In the genomic region with DNA sequence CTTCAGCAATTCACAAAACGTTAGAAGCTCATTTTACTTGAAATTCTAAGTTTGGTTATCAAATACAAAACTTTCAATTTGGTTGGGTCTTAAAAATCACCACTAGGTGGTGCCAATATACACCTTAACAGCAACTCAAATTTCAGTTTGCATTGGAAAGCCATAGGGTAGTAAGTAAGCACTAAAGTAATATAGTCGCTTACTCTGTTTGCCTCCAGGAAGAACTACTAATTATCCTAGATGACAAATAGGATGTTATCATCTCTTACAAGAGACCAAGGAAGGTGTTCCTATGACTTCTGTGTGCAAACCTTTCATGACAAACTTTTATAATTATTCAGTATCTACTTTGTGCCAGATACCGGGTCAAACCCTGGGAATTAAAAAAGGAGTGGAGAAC, we compare ENCODE assay signal across 9 cellular contexts.
A peak's percentile ranks its signal among the peaks of the same experiment; 100 is the strongest.
DNase-seq lines count a peak whose midpoint lies in the region; ATAC-seq and TF ChIP-seq lines count a peak whose summit lies in the region.
"Had no signal": no experiment of that assay in that cellular context is flagged by ENCODE, and none has a peak within 500 bp of the region (broad histone marks: within the 10 kb centered on the region; RNA-seq: fewer than 3 reads in every experiment).

No MANE protein-coding gene starts in this region.

- H3K4me1 Mint-ChIP-seq in neural crest cell, result no peaks in the 10 kb centered on the region

- no peak overlapping the region for H3K27ac ChIP-seq in SK-N-SH (ENCODE audit: low read depth in 2 of 2, low read length in 1 of 2)
- no peak overlapping the region for H3K27ac ChIP-seq in esophagus squamous epithelium

- H3K4me3 Mint-ChIP-seq in neural crest cell, result no peak overlapping the region
- H3K4me3 Mint-ChIP-seq: activated T-cell treated with anti-CD3 and anti-CD28 coated beads, Interleukin-2, amount 50 U/mL, for 4 hours had no signal

- no peak for TF ChIP-seq EP300 in SK-N-SH (IDR thresholded peaks at IDR 0.05; ENCODE audit: borderline replicate concordance in 1 of 2, low read depth in 1 of 2, low read length in 1 of 2)

- H3K9me2 ChIP-seq in SK-N-SH, result no peaks in the 10 kb centered on the region

- DNase-seq in SIG-M5 treated with dmso at 0.1 percent for 504 hours (lab: John Stamatoyannopoulos, UW; ENCODE audit: unreplicated experiment) (peak; percentile 63), SIG-M5 (lab: John Stamatoyannopoulos, UW) (no peak), NCI-H1092 treated with DMSO at 0.1 percent for 48 hours (lab: John Stamatoyannopoulos, UW) (peak; percentile 70), SK-N-SH (peak; percentile 49), esophagus squamous epithelium (lab: John Stamatoyannopoulos, UW) (no peak), neural crest cell (ENCODE audit: low read depth, low spot score) (no peak), 8988T (no peak)
- DNase-seq in stimulated activated naive CD8-positive, alpha-beta T cell treated with anti-CD3 and anti-CD28 coated beads, Interleukin-15, Interleukin-2, amounts not matched to agents 100 U/mL and 50 U/mL, for 24 hours, result no peak
- DNase-seq: activated T-cell treated with anti-CD3 and anti-CD28 coated beads, Interleukin-2, amount 50 U/mL, for 4 hours had no signal

- no peaks in the 10 kb centered on the region for H3K27me3 Mint-ChIP-seq in neural crest cell (ENCODE audit: low read depth)

- intact Hi-C loops in esophagus squamous epithelium (cut with DNase I), result loop anchor here (5.0 to 10.0 kb wide), 2 partner anchors 99 to 211 kb away; partner anchors contain the start of gene SPACA3

- H3K27me3 ChIP-seq in SK-N-SH (ENCODE audit: insufficient read depth) (no peaks in the 10 kb centered on the region), esophagus squamous epithelium (no peaks in the 10 kb centered on the region)

- no peak for TF ChIP-seq POLR2A in esophagus squamous epithelium (IDR thresholded peaks at IDR 0.05)

- H3K9me3 Mint-ChIP-seq in neural crest cell, result no peaks in the 10 kb centered on the region
- H3K9me3 Mint-ChIP-seq: activated T-cell treated with anti-CD3 and anti-CD28 coated beads, Interleukin-2, amount 50 U/mL, for 4 hours had no signal

- POLR2A ChIA-PET in SK-N-SH (lab: Yijun Ruan, JAX), result no interaction called here

- H3K27ac Mint-ChIP-seq in neural crest cell (ENCODE audit: unreplicated experiment), result no peak overlapping the region

- H3K4me2 ChIP-seq in SK-N-SH, result no peak overlapping the region

- no peak overlapping the region for H2AFZ ChIP-seq in SK-N-SH (ENCODE audit: low read depth)

- 32% methylated on average over 3 of the region's 3 CpGs for WGBS in SK-N-SH (ENCODE audit: low lambda C conversion rate)
- 24 to 34% methylated on average over 3 of the region's 3 CpGs for WGBS in esophagus squamous epithelium, 2 donors

- CTCF ChIA-PET in SK-N-SH (lab: Yijun Ruan, JAX), result interaction anchor here (0.6 to 7.9 kb wide), 51 partner anchors 8 to 737 kb away, joined by 3 to 162 read pairs (median 5); partner anchors contain the start of gene MYO1D

- no peaks in the 10 kb centered on the region; a peak in 1 of 4 replicates for H3K4me1 ChIP-seq in SK-N-SH (ENCODE audit: control insufficient read depth in 1 of 2, insufficient read depth in 2 of 2, low read depth in 1 of 2, low read length in 1 of 2)
- no peaks in the 10 kb centered on the region for H3K4me1 ChIP-seq in esophagus squamous epithelium

- H3K9ac ChIP-seq in SK-N-SH, result no peak overlapping the region

- no peaks in the 10 kb centered on the region for H3K9me3 ChIP-seq in SK-N-SH
- no peaks in the 10 kb centered on the region for H3K9me3 ChIP-seq in esophagus squamous epithelium

- H3K36me3 ChIP-seq in SK-N-SH (replicated peaks in 1 of 2; ENCODE audit: control insufficient read depth in 1 of 2, insufficient read depth in 2 of 2, low read length in 1 of 2) (no peaks in the 10 kb centered on the region), esophagus squamous epithelium (peaks cover 0 to 6% (median 0%) of the 10 kb centered on the region in 3 donors)

- no peaks in the 10 kb centered on the region for H3K79me2 ChIP-seq in SK-N-SH (ENCODE audit: insufficient read depth)

- ATAC-seq in stimulated activated naive CD8-positive, alpha-beta T cell treated with anti-CD3 and anti-CD28 coated beads, Interleukin-15, Interleukin-2, amounts not matched to agents 100 U/mL and 50 U/mL, for 24 hours, result no peak

- H3K36me3 Mint-ChIP-seq in neural crest cell (ENCODE audit: low read depth), result no peaks in the 10 kb centered on the region

- H3K4me3 ChIP-seq in SK-N-SH (ENCODE audit: low read depth in 2 of 2, low read length in 1 of 2) (no peak overlapping the region), esophagus squamous epithelium (no peak overlapping the region)

- peak; percentile 93 for TF ChIP-seq RAD21 in SK-N-SH (IDR thresholded peaks at IDR 0.05; ENCODE audit: low read length)

- peaks cover 4% of the 10 kb centered on the region for H3F3A ChIP-seq in SK-N-SH (replicated peaks; ENCODE audit: insufficient read depth)

- no peaks in the 10 kb centered on the region for H4K20me1 ChIP-seq in SK-N-SH (ENCODE audit: insufficient read depth)

- TF ChIP-seq CTCF in SK-N-SH (IDR thresholded peaks at IDR 0.05), result peak; percentile 86
- peak; percentile 69 to 86 (median 76) for TF ChIP-seq CTCF in esophagus squamous epithelium (IDR thresholded peaks at IDR 0.05)
- peak; percentile 96 for TF ChIP-seq CTCF in neural crest cell (conservative IDR thresholded peaks at IDR 0.05)

TF ChIP-seq in SK-N-SH, 30 proteins besides CTCF, POLR2A, EP300 and RAD21:
- TF ChIP-seq RFX5 (IDR thresholded peaks at IDR 0.05; ENCODE audit: low read length) (0 out of 2 replicates have a peak, but pooled peaks have one; percentile 18), SMC3 (IDR thresholded peaks at IDR 0.05; ENCODE audit: low read depth, low read length) (peak; percentile 82), NFIC (IDR thresholded peaks at IDR 0.05; ENCODE audit: borderline replicate concordance) (no peak)

Comparison
In these comparisons a context has a peak if more than half of its experiments do, and no peak if none do; other contexts are left out.
1. DNase-seq: peak in SIG-M5 treated with dmso at 0.1 percent for 504 hours (single experiment), NCI-H1092 treated with DMSO at 0.1 percent for 48 hours (single experiment) and SK-N-SH (single experiment); none in SIG-M5 (single experiment), esophagus squamous epithelium (single experiment), neural crest cell (single experiment), 8988T (single experiment) and stimulated activated naive CD8-positive, alpha-beta T cell treated with anti-CD3 and anti-CD28 coated beads, Interleukin-15, Interleukin-2, amounts not matched to agents 100 U/mL and 50 U/mL, for 24 hours (single experiment).
2. Peak in every context shown above with its lines, with median percentiles within 50 percentile points of each other: CTCF ChIP-seq.